Comparison of ENCODE assay signal across 1 cellular context in genomic region chr11:102763440-102763839, GRCh38.
TF ChIP-seq lines count a peak whose summit lies in the region.

No MANE protein-coding gene starts in this region.

TF ChIP-seq in endothelial cell of umbilical vein, 7 proteins besides CTCF, POLR2A, EP300 and RAD21:
- TF ChIP-seq FOS (IDR thresholded peaks at IDR 0.05; ENCODE audit: borderline replicate concordance, insufficient read depth, low read length) (peak; percentile 76), EZH2 (IDR thresholded peaks at IDR 0.05; ENCODE audit: borderline replicate concordance, low read depth, low read length, severe bottlenecking) (no peak), MYC (IDR thresholded peaks at IDR 0.05; ENCODE audit: low read depth, low read length) (no peak), GATA2 (IDR thresholded peaks at IDR 0.05; ENCODE audit: insufficient read depth, insufficient read length, low read depth, low read length) (peak; percentile 74)
- TF ChIP-seq, protein P1, sequence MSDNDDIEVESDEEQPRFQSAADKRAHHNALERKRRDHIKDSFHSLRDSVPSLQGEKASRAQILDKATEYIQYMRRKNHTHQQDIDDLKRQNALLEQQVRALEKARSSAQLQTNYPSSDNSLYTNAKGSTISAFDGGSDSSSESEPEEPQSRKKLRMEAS (IDR thresholded peaks at IDR 0.05; ENCODE audit: insufficient read depth, insufficient read length), result no peak
